ENCODE assay signal across 1 cellular context in the genomic region with DNA sequence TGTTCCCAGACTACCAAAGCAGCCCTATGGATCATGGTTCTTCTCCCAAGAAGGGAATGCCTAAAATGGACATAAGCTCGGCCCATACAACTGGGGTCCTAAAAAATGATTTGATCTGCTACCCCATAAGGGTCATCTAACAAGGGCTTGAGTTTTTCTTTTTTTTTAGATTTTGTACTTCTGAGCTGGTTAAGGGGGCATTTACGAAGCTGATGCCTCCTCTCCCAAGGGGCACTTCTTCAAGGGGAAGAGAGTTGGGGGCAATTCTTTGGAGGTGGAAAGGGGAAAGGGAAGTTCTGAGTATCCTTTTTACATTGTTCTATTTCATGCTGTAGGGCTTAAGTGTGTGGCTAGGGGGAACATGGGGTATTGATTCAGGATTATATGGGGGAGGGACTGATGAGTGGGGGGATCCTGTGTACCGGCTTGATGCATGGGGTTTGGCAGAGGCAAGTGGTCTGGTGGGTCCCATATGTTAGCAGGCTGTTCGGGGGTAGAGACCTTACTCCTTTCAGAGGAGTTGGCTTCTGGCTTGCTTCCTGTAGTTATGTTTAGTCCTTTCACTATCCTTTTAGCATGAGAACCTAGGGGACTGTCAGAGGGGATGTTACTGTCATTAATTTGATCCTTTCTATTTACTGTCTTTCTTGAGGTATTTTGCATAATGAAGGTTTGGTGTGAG.
TF ChIP-seq lines count a peak whose summit lies in the region.

No MANE protein-coding gene starts in this region.

TF ChIP-seq in SK-N-SH, 30 proteins besides CTCF, POLR2A, EP300 and RAD21 (continued from another document):
- TF ChIP-seq, protein P1, sequence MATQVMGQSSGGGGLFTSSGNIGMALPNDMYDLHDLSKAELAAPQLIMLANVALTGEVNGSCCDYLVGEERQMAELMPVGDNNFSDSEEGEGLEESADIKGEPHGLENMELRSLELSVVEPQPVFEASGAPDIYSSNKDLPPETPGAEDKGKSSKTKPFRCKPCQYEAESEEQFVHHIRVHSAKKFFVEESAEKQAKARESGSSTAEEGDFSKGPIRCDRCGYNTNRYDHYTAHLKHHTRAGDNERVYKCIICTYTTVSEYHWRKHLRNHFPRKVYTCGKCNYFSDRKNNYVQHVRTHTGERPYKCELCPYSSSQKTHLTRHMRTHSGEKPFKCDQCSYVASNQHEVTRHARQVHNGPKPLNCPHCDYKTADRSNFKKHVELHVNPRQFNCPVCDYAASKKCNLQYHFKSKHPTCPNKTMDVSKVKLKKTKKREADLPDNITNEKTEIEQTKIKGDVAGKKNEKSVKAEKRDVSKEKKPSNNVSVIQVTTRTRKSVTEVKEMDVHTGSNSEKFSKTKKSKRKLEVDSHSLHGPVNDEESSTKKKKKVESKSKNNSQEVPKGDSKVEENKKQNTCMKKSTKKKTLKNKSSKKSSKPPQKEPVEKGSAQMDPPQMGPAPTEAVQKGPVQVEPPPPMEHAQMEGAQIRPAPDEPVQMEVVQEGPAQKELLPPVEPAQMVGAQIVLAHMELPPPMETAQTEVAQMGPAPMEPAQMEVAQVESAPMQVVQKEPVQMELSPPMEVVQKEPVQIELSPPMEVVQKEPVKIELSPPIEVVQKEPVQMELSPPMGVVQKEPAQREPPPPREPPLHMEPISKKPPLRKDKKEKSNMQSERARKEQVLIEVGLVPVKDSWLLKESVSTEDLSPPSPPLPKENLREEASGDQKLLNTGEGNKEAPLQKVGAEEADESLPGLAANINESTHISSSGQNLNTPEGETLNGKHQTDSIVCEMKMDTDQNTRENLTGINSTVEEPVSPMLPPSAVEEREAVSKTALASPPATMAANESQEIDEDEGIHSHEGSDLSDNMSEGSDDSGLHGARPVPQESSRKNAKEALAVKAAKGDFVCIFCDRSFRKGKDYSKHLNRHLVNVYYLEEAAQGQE (IDR thresholded peaks at IDR 0.05; ENCODE audit: low read depth, low read length), result no peak
- TF ChIP-seq RXRA (IDR thresholded peaks at IDR 0.05; ENCODE audit: borderline replicate concordance, low read depth) (no peak), NFIC (IDR thresholded peaks at IDR 0.05; ENCODE audit: borderline replicate concordance) (no peak), SIN3A (IDR thresholded peaks at IDR 0.05; ENCODE audit: borderline replicate concordance, low read depth, low read length) (no peak), POLR2AphosphoS5 (IDR thresholded peaks at IDR 0.05; ENCODE audit: low read depth, low read length) (no peak)
